Comparison of ENCODE assay signal across 17 cellular contexts in genomic region chr7:2040201-2040892, GRCh38.
DNase-seq lines count a peak whose midpoint lies in the region; ATAC-seq and TF ChIP-seq lines count a peak whose summit lies in the region.
"Had no signal": no experiment of that assay in that cellular context is flagged by ENCODE, and none has a peak within 500 bp of the region (broad histone marks: within the 10 kb centered on the region; RNA-seq: fewer than 3 reads in every experiment).

No MANE protein-coding gene starts in this region.

- no peak overlapping the region for H2AFZ ChIP-seq in H9 (ENCODE audit: low read length)

- no peak for TF ChIP-seq POLR2A in spleen (IDR thresholded peaks at IDR 0.05)

- no peaks in the 10 kb centered on the region; the same call in 1 of the 2 replicates for H3K79me2 ChIP-seq in H9 (ENCODE audit: insufficient read depth, low read length)

- no peaks in the 10 kb centered on the region for H4K20me1 ChIP-seq in H9 (ENCODE audit: control insufficient read depth, insufficient read depth, insufficient read length)

- H3K9ac ChIP-seq in H9 (ENCODE audit: extremely low read depth, insufficient read length, low read length): no peak overlapping the region

- H3K27ac Mint-ChIP-seq in activated naive CD4-positive, alpha-beta T cell treated with anti-CD3 and anti-CD28 coated beads for 36 hours: peak overlapping the region; percentile 14
- H3K27ac Mint-ChIP-seq in H9: peak overlapping the region in 2 of 3 experiments; percentile 22 to 49; a peak in 2 of 7 replicates
- no peak overlapping the region for H3K27ac Mint-ChIP-seq in activated CD4-positive, alpha-beta memory T cell treated with anti-CD3 and anti-CD28 coated beads for 36 hours

- no peak overlapping the region for H2BK20ac ChIP-seq in H9 (ENCODE audit: low read depth, low read length, poor library complexity, severe bottlenecking)

- no peak overlapping the region for H3K4me2 ChIP-seq in H9 (ENCODE audit: insufficient read depth, insufficient read length, low read length)
- H3K4me2 ChIP-seq: A549 had no signal

- H3K9me3 ChIP-seq in H9 (ENCODE audit: control insufficient read depth, low read depth, low read length): no peaks in the 10 kb centered on the region
- no peaks in the 10 kb centered on the region for H3K9me3 ChIP-seq in left lung
- no peaks in the 10 kb centered on the region for H3K9me3 ChIP-seq in spleen
- H3K9me3 ChIP-seq: A549, gastrocnemius medialis, upper lobe of left lung had no signal

- intact Hi-C loops in activated naive CD4-positive, alpha-beta T cell treated with anti-CD3 and anti-CD28 coated beads for 36 hours (cut with micrococcal nuclease): no loop called here
- intact Hi-C loops in left lung (cut with DNase I) (no loop called here), spleen (cut with DNase I; ENCODE audit: low total_unique reads) (no loop called here)
- intact Hi-C loops in activated CD4-positive, alpha-beta memory T cell treated with anti-CD3 and anti-CD28 coated beads for 36 hours (cut with micrococcal nuclease): no loop called here

- H3K23me2 ChIP-seq in H9 (ENCODE audit: insufficient read length, low read depth, low read length, poor library complexity, severe bottlenecking): no peaks in the 10 kb centered on the region

- H3K27me3 ChIP-seq in H9 (ENCODE audit: insufficient read depth, low read length): no peaks in the 10 kb centered on the region; the same call in 1 of the 2 replicates
- no peaks in the 10 kb centered on the region for H3K27me3 ChIP-seq in left lung
- no peaks in the 10 kb centered on the region for H3K27me3 ChIP-seq in spleen (replicated peaks in 1 of 7)
- H3K27me3 ChIP-seq: brain microvascular endothelial cell, gastrocnemius medialis, upper lobe of left lung had no signal

- H3K4ac ChIP-seq in H9 (ENCODE audit: low read depth, low read length): no peak overlapping the region

- H3K36me3 ChIP-seq in left lung (peaks cover 0 to 19% of the 10 kb centered on the region in 2 donors), spleen (peaks cover 0 to 29% (median 0%) of the 10 kb centered on the region in 6 donors)
- H3K36me3 ChIP-seq: brain microvascular endothelial cell, gastrocnemius medialis had no signal

- no peaks in the 10 kb centered on the region for H3K9me3 Mint-ChIP-seq in activated naive CD4-positive, alpha-beta T cell treated with anti-CD3 and anti-CD28 coated beads for 36 hours
- peaks cover 6 to 15% of the 10 kb centered on the region in 2 experiments for H3K9me3 Mint-ChIP-seq in H9
- no peaks in the 10 kb centered on the region for H3K9me3 Mint-ChIP-seq in activated CD4-positive, alpha-beta memory T cell treated with anti-CD3 and anti-CD28 coated beads for 36 hours

- no peak overlapping the region for H3K4me3 Mint-ChIP-seq in activated naive CD4-positive, alpha-beta T cell treated with anti-CD3 and anti-CD28 coated beads for 36 hours
- no peak overlapping the region for H3K4me3 Mint-ChIP-seq in H9
- no peak overlapping the region for H3K4me3 Mint-ChIP-seq in activated CD4-positive, alpha-beta memory T cell treated with anti-CD3 and anti-CD28 coated beads for 36 hours

- H3K4me3 ChIP-seq in left lung (no peak overlapping the region), spleen (no peak overlapping the region)
- H3K4me3 ChIP-seq: A549, gastrocnemius medialis, GM12878, upper lobe of left lung had no signal

- no peak overlapping the region for H3K23ac ChIP-seq in H9 (ENCODE audit: insufficient read length, low read depth, low read length)

- no peak overlapping the region for H4K5ac ChIP-seq in H9 (ENCODE audit: insufficient read length, low read depth, low read length)

- H3T11ph ChIP-seq in H9 (ENCODE audit: low read length): no peak overlapping the region

- H2BK12ac ChIP-seq in H9 (ENCODE audit: insufficient read length, low read depth, low read length): no peak overlapping the region

- no peaks in the 10 kb centered on the region for H3K79me1 ChIP-seq in H9 (ENCODE audit: insufficient read depth, low read depth, low read length, poor library complexity, severe bottlenecking)

- H3K27ac ChIP-seq in H9 (ENCODE audit: insufficient read length, low read depth, low read length): no peak overlapping the region
- no peak overlapping the region for H3K27ac ChIP-seq in left lung
- H3K27ac ChIP-seq in spleen: peak overlapping the region in 5 of 8 donors; percentile 53 to 74 (median 70)
- H3K27ac ChIP-seq: A549, brain microvascular endothelial cell, gastrocnemius medialis, upper lobe of left lung, VCaP had no signal

- no peak overlapping the region for H2AK5ac ChIP-seq in H9 (ENCODE audit: insufficient read length, low read length)

- no peak overlapping the region for H4K91ac ChIP-seq in H9 (ENCODE audit: insufficient read length, low read depth, low read length)

- H2BK5ac ChIP-seq in H9 (ENCODE audit: insufficient read length, low read length): no peak overlapping the region

- WGBS in H9 (ENCODE audit: extremely low coverage, insufficient read length, low lambda C conversion rate): no CpG with 5 or more reads among the region's 22 CpGs
- whole genome bisulfite sequencing in spleen, 5 donors: 89 to 95% (median 92%) methylated on average over 20 to 22 of the region's 22 CpGs

- no peak for DNase-seq in activated naive CD4-positive, alpha-beta T cell treated with anti-CD3 and anti-CD28 coated beads for 36 hours
- no peak for DNase-seq in activated naive CD4-positive, alpha-beta T cell treated with Interleukin-2 at 50 U/mL for 16 hours
- DNase-seq in H9: no peak
- DNase-seq in left lung: peak; percentile 10 to 41
- peak; percentile 65 for DNase-seq in spleen
- no peak for DNase-seq in activated CD4-positive, alpha-beta memory T cell treated with anti-CD3 and anti-CD28 coated beads for 36 hours
- DNase-seq in ureter (ENCODE audit: low spot score): no peak
- DNase-seq: activated gamma-delta T cell treated with Interleukin-2 at 50 U/mL for 16 hours; brain microvascular endothelial cell; gastrocnemius medialis; nucleus accumbens; stimulated activated CD4-positive, alpha-beta T cell treated with anti-CD3 and anti-CD28 coated beads, Interleukin-4, amount 100 ng/mL, for 4 hours; upper lobe of left lung had no signal

- H3K4me1 Mint-ChIP-seq in activated naive CD4-positive, alpha-beta T cell treated with anti-CD3 and anti-CD28 coated beads for 36 hours (ENCODE audit: low read depth): peaks cover 52% of the 10 kb centered on the region
- peaks cover 10 to 25% of the 10 kb centered on the region in 2 experiments for H3K4me1 Mint-ChIP-seq in H9
- peaks cover 29% of the 10 kb centered on the region for H3K4me1 Mint-ChIP-seq in activated CD4-positive, alpha-beta memory T cell treated with anti-CD3 and anti-CD28 coated beads for 36 hours (ENCODE audit: low read depth)

- ATAC-seq in left lung (no peak), GM19395 (IDR thresholded peaks at IDR 0.05; ENCODE audit: unreplicated experiment) (no peak)
- ATAC-seq: A549, gastrocnemius medialis, GM12878 had no signal

- CTCF ChIA-PET in activated naive CD4-positive, alpha-beta T cell treated with anti-CD3 and anti-CD28 coated beads for 36 hours (lab: Charles Lee): interaction anchor here (1.2 to 1.4 kb wide), 3 partner anchors 27 to 195 kb away, joined by 3 to 4 read pairs (median 4); no protein-coding TSS in a partner anchor
- CTCF ChIA-PET in activated CD4-positive, alpha-beta memory T cell treated with anti-CD3 and anti-CD28 coated beads for 36 hours (lab: Charles Lee): no interaction called here

- H3K4me1 ChIP-seq in H9 (ENCODE audit: insufficient read depth, low read length): no peaks in the 10 kb centered on the region; the same call in 1 of the 2 replicates
- peaks cover 0 to 5% of the 10 kb centered on the region in 2 donors for H3K4me1 ChIP-seq in left lung
- peaks cover 26 to 68% (median 50%) of the 10 kb centered on the region in 6 donors for H3K4me1 ChIP-seq in spleen
- H3K4me1 ChIP-seq: A549 had no signal

- H3K14ac ChIP-seq in H9 (ENCODE audit: insufficient read depth, low read length): no peak overlapping the region

- POLR2A ChIA-PET in activated CD4-positive, alpha-beta memory T cell treated with anti-CD3 and anti-CD28 coated beads for 36 hours (lab: Charles Lee): no interaction called here

- H3K18ac ChIP-seq in H9 (ENCODE audit: insufficient read length, low read depth, low read length): no peak overlapping the region

- H3K36me3 Mint-ChIP-seq in activated naive CD4-positive, alpha-beta T cell treated with anti-CD3 and anti-CD28 coated beads for 36 hours (ENCODE audit: low read depth): peaks cover 9% of the 10 kb centered on the region
- peaks cover 16 to 20% (median 17%) of the 10 kb centered on the region in 3 experiments; a peak in 6 of 7 replicates for H3K36me3 Mint-ChIP-seq in H9 (ENCODE audit: insufficient read depth in 1 of 3, low read depth in 3 of 3)
- peaks cover 5% of the 10 kb centered on the region for H3K36me3 Mint-ChIP-seq in activated CD4-positive, alpha-beta memory T cell treated with anti-CD3 and anti-CD28 coated beads for 36 hours

- H4K8ac ChIP-seq in H9 (replicated peaks; ENCODE audit: insufficient read length, low read depth, low read length): no peak overlapping the region

- H3K56ac ChIP-seq in H9 (ENCODE audit: insufficient read length, low read depth, low read length): no peak overlapping the region

- H2BK15ac ChIP-seq in H9 (ENCODE audit: low read depth, low read length): no peak overlapping the region

- H3K27me3 Mint-ChIP-seq in activated naive CD4-positive, alpha-beta T cell treated with anti-CD3 and anti-CD28 coated beads for 36 hours (ENCODE audit: low read depth): no peaks in the 10 kb centered on the region
- H3K27me3 Mint-ChIP-seq in H9 (ENCODE audit: low read depth): no peaks in the 10 kb centered on the region; the same call in 1 of the 2 replicates
- H3K27me3 Mint-ChIP-seq in activated CD4-positive, alpha-beta memory T cell treated with anti-CD3 and anti-CD28 coated beads for 36 hours: no peaks in the 10 kb centered on the region

- TF ChIP-seq CTCF in H9 (conservative IDR thresholded peaks at IDR 0.05) (no peak), left lung (IDR thresholded peaks at IDR 0.05) (no peak), spleen (IDR thresholded peaks at IDR 0.05 in 8 of 11, conservative IDR thresholded peaks at IDR 0.05 in 3 of 11) (no peak)

- H2BK120ac ChIP-seq in H9 (ENCODE audit: low read depth, low read length, poor library complexity, severe bottlenecking): no peak overlapping the region

Comparison
In these comparisons a context has a peak if more than half of its experiments do, and no peak if none do; other contexts are left out.
1. DNase-seq: peak in left lung (2 of 2) and spleen (single experiment); none in activated naive CD4-positive, alpha-beta T cell treated with anti-CD3 and anti-CD28 coated beads for 36 hours (single experiment), activated naive CD4-positive, alpha-beta T cell treated with Interleukin-2 at 50 U/mL for 16 hours (single experiment), H9 (single experiment), activated CD4-positive, alpha-beta memory T cell treated with anti-CD3 and anti-CD28 coated beads for 36 hours (single experiment) and ureter (single experiment).
2. H3K27ac ChIP-seq: peak in spleen (5 of 8); none in H9 (single experiment) and left lung (0 of 2).